In genomic region chr5:178431063-178431776, GRCh38 we compare ENCODE assay signal across 17 cellular contexts.
"Had no signal": no experiment of that assay in that cellular context is flagged by ENCODE, and none has a peak within 500 bp of the region (broad histone marks: within the 10 kb centered on the region; RNA-seq: fewer than 3 reads in every experiment).

No MANE protein-coding gene starts in this region.

- H3K27ac Mint-ChIP-seq: activated B cell treated with CpG ODN at 0.5 μM for 24 hours; activated CD4-positive, alpha-beta T cell treated with anti-CD3 and anti-CD28 coated beads, Interleukin-2, amount 10 ng/mL, durations not matched to agents 24 days and 14 days; activated naive CD4-positive, alpha-beta T cell treated with anti-CD3 and anti-CD28 coated beads, Interleukin-2, amount 50 U/mL, for 72 hours; activated T-cell treated with anti-CD3 and anti-CD28 coated beads, Interleukin-2, amount 50 U/mL, for 24 hours; natural killer cell; stimulated activated effector memory CD8-positive, alpha-beta T cell treated with anti-CD3 and anti-CD28 coated beads, Interleukin-12 subunit alpha, Interleukin-12 subunit beta, amount 100 ng/mL, for 72 hours; T-helper 1 cell treated with Interleukin-12 subunit alpha and Interleukin-12 subunit beta and Interleukin-4 antibody, amounts not matched to agents 30 μg/mL and 1 μg/mL, for 36 hours had no signal

- FAIRE-seq: endothelial cell of umbilical vein, frontal cortex, keratinocyte had no signal

- H3K27me3 Mint-ChIP-seq: activated B cell treated with CpG ODN at 0.5 μM for 24 hours; activated CD4-positive, alpha-beta T cell treated with anti-CD3 and anti-CD28 coated beads, Interleukin-2, amount 10 ng/mL, durations not matched to agents 24 days and 14 days had no signal

- H3K9me3 Mint-ChIP-seq: activated CD4-positive, alpha-beta T cell treated with anti-CD3 and anti-CD28 coated beads, Interleukin-2, amount 10 ng/mL, durations not matched to agents 24 days and 14 days; activated naive CD4-positive, alpha-beta T cell treated with anti-CD3 and anti-CD28 coated beads, Interleukin-2, amount 50 U/mL, for 72 hours; activated T-cell treated with anti-CD3 and anti-CD28 coated beads, Interleukin-2, amount 50 U/mL, for 24 hours; natural killer cell; stimulated activated effector memory CD8-positive, alpha-beta T cell treated with anti-CD3 and anti-CD28 coated beads, Interleukin-12 subunit alpha, Interleukin-12 subunit beta, amount 100 ng/mL, for 72 hours; T-helper 1 cell treated with Interleukin-12 subunit alpha and Interleukin-12 subunit beta and Interleukin-4 antibody, amounts not matched to agents 30 μg/mL and 1 μg/mL, for 36 hours had no signal

- H3K4me3 Mint-ChIP-seq: activated B cell treated with CpG ODN at 0.5 μM for 24 hours; activated CD4-positive, alpha-beta T cell treated with anti-CD3 and anti-CD28 coated beads, Interleukin-2, amount 10 ng/mL, durations not matched to agents 24 days and 14 days; activated T-cell treated with anti-CD3 and anti-CD28 coated beads, Interleukin-2, amount 50 U/mL, for 24 hours; natural killer cell; stimulated activated effector memory CD8-positive, alpha-beta T cell treated with anti-CD3 and anti-CD28 coated beads, Interleukin-12 subunit alpha, Interleukin-12 subunit beta, amount 100 ng/mL, for 72 hours; T-helper 1 cell treated with Interleukin-12 subunit alpha and Interleukin-12 subunit beta and Interleukin-4 antibody, amounts not matched to agents 30 μg/mL and 1 μg/mL, for 36 hours had no signal

- H3K9ac ChIP-seq: parathyroid adenoma had no signal

- DNase-seq: activated B cell treated with CpG ODN at 0.5 μM for 24 hours; activated CD4-positive, alpha-beta T cell treated with anti-CD3 and anti-CD28 coated beads, Interleukin-2, amount 10 ng/mL, durations not matched to agents 24 days and 14 days; activated effector memory CD4-positive, alpha-beta T cell treated with Interleukin-2 at 50 U/mL for 16 hours; activated T-cell treated with anti-CD3 and anti-CD28 coated beads, Interleukin-2, amount 50 U/mL, for 24 hours; amygdala; brain microvascular endothelial cell; cerebellar nuclear complex; mucosa of descending colon; natural killer cell; transverse colon had no signal

- H3K9me3 ChIP-seq: mucosa of descending colon, transverse colon had no signal

- H3K4me1 Mint-ChIP-seq: activated B cell treated with CpG ODN at 0.5 μM for 24 hours; activated CD4-positive, alpha-beta T cell treated with anti-CD3 and anti-CD28 coated beads, Interleukin-2, amount 10 ng/mL, durations not matched to agents 24 days and 14 days; natural killer cell; stimulated activated effector memory CD8-positive, alpha-beta T cell treated with anti-CD3 and anti-CD28 coated beads, Interleukin-12 subunit alpha, Interleukin-12 subunit beta, amount 100 ng/mL, for 72 hours had no signal

- H3K36me3 ChIP-seq: brain microvascular endothelial cell, transverse colon had no signal

- H3K4me3 ChIP-seq: mucosa of descending colon, transverse colon had no signal

- H2AFZ ChIP-seq: parathyroid adenoma had no signal

- H3K4me1 ChIP-seq: transverse colon had no signal

- H3K36me3 Mint-ChIP-seq: activated naive CD4-positive, alpha-beta T cell treated with anti-CD3 and anti-CD28 coated beads, Interleukin-2, amount 50 U/mL, for 72 hours; natural killer cell; stimulated activated effector memory CD8-positive, alpha-beta T cell treated with anti-CD3 and anti-CD28 coated beads, Interleukin-12 subunit alpha, Interleukin-12 subunit beta, amount 100 ng/mL, for 72 hours had no signal

- H3K79me2 ChIP-seq: parathyroid adenoma had no signal

- H3K27me3 ChIP-seq: brain microvascular endothelial cell, transverse colon had no signal

- H3K27ac ChIP-seq: brain microvascular endothelial cell, parathyroid adenoma, transverse colon had no signal
